ENCODE assay signal across 21 cellular contexts in genomic region chr4:15898902-15899301, GRCh38. TPM values are rescaled to one million over a fixed set of nuclear protein-coding genes. Genes with fewer than 3 reads are reported as not detected.
A peak's percentile ranks its signal among the peaks of the same experiment; 100 is the strongest.
DNase-seq lines count a peak whose midpoint lies in the region; ATAC-seq, FAIRE-seq and TF ChIP-seq lines count a peak whose summit lies in the region.
"Had no signal": no experiment of that assay in that cellular context is flagged by ENCODE, and none has a peak within 500 bp of the region (broad histone marks: within the 10 kb centered on the region; RNA-seq: fewer than 3 reads in every experiment).

No MANE protein-coding gene starts in this region.

- H3K79me2 ChIP-seq in keratinocyte (ENCODE audit: control insufficient read depth, insufficient read depth, low read length) (no peaks in the 10 kb centered on the region), hepatocyte (no peaks in the 10 kb centered on the region)

- DNase-seq in Calu3 (no peak), MG63 (peak; percentile 49), epithelial cell of prostate (ENCODE audit: low read depth, low spot score) (peak; percentile 70), keratinocyte (ENCODE audit: low read depth, low spot score) (no peak), OCI-M1 (lab: John Stamatoyannopoulos, UW) (no peak), natural killer cell (no peak), hepatocyte (ENCODE audit: low spot score) (no peak)
- DNase-seq: CD8-positive, alpha-beta T cell; HCEC 1CT; Kasumi-1; NCI-H1105; NCI-H2081 treated with DMSO at 0.1 percent for 48 hours; NCI-H510A; NCI-H748 treated with DMSO at 0.1 percent for 48 hours; NK-92 treated with Interleukin-12 subunit alpha and Interleukin-12 subunit beta, amount 100 ng/mL, for 24 hours had no signal

- H3K27me3 Mint-ChIP-seq in Calu3 (ENCODE audit: unreplicated experiment) (no peaks in the 10 kb centered on the region), natural killer cell (ENCODE audit: low read depth in 2 of 2) (peaks cover 19 to 26% of the 10 kb centered on the region in 2 donors)

- H3K36me3 ChIP-seq in MG63 (no peaks in the 10 kb centered on the region), keratinocyte (ENCODE audit: control insufficient read depth in 2 of 2, extremely low read depth in 1 of 2, insufficient read depth in 2 of 2, low read length in 2 of 2) (no peaks in the 10 kb centered on the region), hepatocyte (replicated peaks; ENCODE audit: insufficient read depth, low read depth) (no peaks in the 10 kb centered on the region)
- H3K36me3 ChIP-seq: BLaER1 treated with 17β-estradiol and CSF1 and Interleukin-3, amounts not matched to agents 10 nM and 100 nM had no signal

- H3K9ac ChIP-seq in keratinocyte (ENCODE audit: control insufficient read depth, extremely low read depth, insufficient read depth, low read length) = peak overlapping the region; percentile 23
- H3K9ac ChIP-seq: BLaER1 treated with 17β-estradiol and CSF1 and Interleukin-3, amounts not matched to agents 10 nM and 100 nM had no signal

- dilution Hi-C loops in keratinocyte (cut with MboI; ENCODE audit: extremely low pct_ligation_motif_present, low sequenced_read_pairs) = no loop called here

- H4K20me1 ChIP-seq in keratinocyte (ENCODE audit: control insufficient read depth, extremely low read depth, insufficient read depth, low read length) (no peaks in the 10 kb centered on the region), hepatocyte (ENCODE audit: insufficient read depth, poor library complexity, severe bottlenecking) (no peaks in the 10 kb centered on the region)
- H4K20me1 ChIP-seq: BLaER1 treated with 17β-estradiol and CSF1 and Interleukin-3, amounts not matched to agents 10 nM and 100 nM had no signal

- H3K9me1 ChIP-seq in keratinocyte (ENCODE audit: control insufficient read depth, extremely low read depth, insufficient read depth, low read length) = no peaks in the 10 kb centered on the region

- H3K9me3 Mint-ChIP-seq in Calu3 (ENCODE audit: low read depth, unreplicated experiment) (peaks cover 5% of the 10 kb centered on the region), natural killer cell (no peaks in the 10 kb centered on the region)
- H3K9me3 Mint-ChIP-seq: CD8-positive, alpha-beta T cell; IgD-negative memory B cell had no signal

- H3K4me1 Mint-ChIP-seq in Calu3 (ENCODE audit: low read depth, unreplicated experiment) (peaks cover 36% of the 10 kb centered on the region), natural killer cell (peaks cover 15 to 22% of the 10 kb centered on the region in 2 donors)
- H3K4me1 Mint-ChIP-seq: GM23338, IgD-negative memory B cell had no signal

- H3K4me1 ChIP-seq in keratinocyte (ENCODE audit: control insufficient read depth, extremely low read depth, insufficient read depth, low read length) (peaks cover 59% of the 10 kb centered on the region), hepatocyte (ENCODE audit: insufficient read depth) (no peaks in the 10 kb centered on the region)

- no peak overlapping the region for H2AFZ ChIP-seq in keratinocyte (ENCODE audit: control insufficient read depth, low read length)
- H2AFZ ChIP-seq in hepatocyte = no peak overlapping the region
- H2AFZ ChIP-seq: GM23338 had no signal

- H3K36me3 Mint-ChIP-seq in Calu3 (ENCODE audit: insufficient read depth, unreplicated experiment) = no peaks in the 10 kb centered on the region
- H3K36me3 Mint-ChIP-seq in natural killer cell = no peaks in the 10 kb centered on the region
- H3K36me3 Mint-ChIP-seq: CD8-positive, alpha-beta T cell; IgD-negative memory B cell had no signal

- no peak overlapping the region for H3K4me2 ChIP-seq in keratinocyte (ENCODE audit: control insufficient read depth, extremely low read depth, insufficient read depth, low read depth, low read length)
- no peak overlapping the region for H3K4me2 ChIP-seq in hepatocyte
- H3K4me2 ChIP-seq: BLaER1 treated with 17β-estradiol and CSF1 and Interleukin-3, amounts not matched to agents 10 nM and 100 nM; GM23338 had no signal

- ATAC-seq in natural killer cell = no peak
- ATAC-seq: CD8-positive, alpha-beta T cell; GM23338 had no signal

- CTCF ChIA-PET in Calu3 (lab: Charles Lee) = no interaction called here

- peak; percentile 97 for FAIRE-seq in keratinocyte (lab: Jason Lieb, UNC)
- FAIRE-seq: GM12891 had no signal

- H3K9me3 ChIP-seq in MG63 (no peaks in the 10 kb centered on the region), keratinocyte (ENCODE audit: control insufficient read depth, low read depth, low read length) (peaks cover under 1% of the 10 kb centered on the region), hepatocyte (ENCODE audit: low read depth) (no peaks in the 10 kb centered on the region)

- H3K4me3 ChIP-seq in MG63 = no peak overlapping the region
- no peak overlapping the region for H3K4me3 ChIP-seq in keratinocyte (ENCODE audit: control insufficient read depth in 2 of 3, extremely low read depth in 1 of 3, insufficient read depth in 2 of 3, low read depth in 1 of 3, low read length in 3 of 3)
- no peak overlapping the region for H3K4me3 ChIP-seq in hepatocyte
- H3K4me3 ChIP-seq: BLaER1 treated with 17β-estradiol and CSF1 and Interleukin-3, amounts not matched to agents 10 nM and 100 nM; GM23338 had no signal

- peak overlapping the region; percentile 92 for H3K27ac ChIP-seq in epithelial cell of prostate
- H3K27ac ChIP-seq in keratinocyte (ENCODE audit: control insufficient read depth, insufficient read depth, low read length) = peak overlapping the region; percentile 100
- H3K27ac ChIP-seq in hepatocyte = no peak overlapping the region
- H3K27ac ChIP-seq: BLaER1 treated with 17β-estradiol and CSF1 and Interleukin-3, amounts not matched to agents 10 nM and 100 nM had no signal

- no peak for TF ChIP-seq CTCF in Calu3 (IDR thresholded peaks at IDR 0.05; ENCODE audit: unreplicated experiment)
- TF ChIP-seq CTCF in keratinocyte (optimal IDR thresholded peaks at IDR 0.05 in 1 of 3, IDR thresholded peaks at IDR 0.05 in 1 of 3, conservative IDR thresholded peaks at IDR 0.05 in 1 of 3; ENCODE audit: extremely low read depth in 1 of 3, insufficient read depth in 2 of 3, low read length in 3 of 3) = no peak
- TF ChIP-seq CTCF in natural killer cell (IDR thresholded peaks at IDR 0.05) = no peak
- no peak for TF ChIP-seq CTCF in hepatocyte (IDR thresholded peaks at IDR 0.05; ENCODE audit: poor library complexity)

- H3K9me2 ChIP-seq in hepatocyte (replicated peaks; ENCODE audit: insufficient read depth) = no peaks in the 10 kb centered on the region

- no TSS peak for BruUV-seq in Calu3 (replicated peaks; lab: Mats Ljungman, UMichigan)

- H3K4me3 Mint-ChIP-seq in Calu3 (ENCODE audit: low read depth, unreplicated experiment) (no peak overlapping the region), natural killer cell (no peak overlapping the region)
- H3K4me3 Mint-ChIP-seq: CD8-positive, alpha-beta T cell; GM23338; IgD-negative memory B cell had no signal

- intact Hi-C loops in Calu3 (cut with micrococcal nuclease; ENCODE audit: unreplicated experiment) (no loop called here), natural killer cell (cut with micrococcal nuclease) (no loop called here)

- H3K27ac Mint-ChIP-seq in Calu3 (ENCODE audit: unreplicated experiment) (peak overlapping the region; percentile 46), natural killer cell (no peak overlapping the region)
- H3K27ac Mint-ChIP-seq: CD8-positive, alpha-beta T cell; GM23338; IgD-negative memory B cell had no signal

- no peaks in the 10 kb centered on the region for H3K27me3 ChIP-seq in MG63
- no peaks in the 10 kb centered on the region for H3K27me3 ChIP-seq in keratinocyte (ENCODE audit: control insufficient read depth, extremely low read depth, insufficient read depth, low read length)
- peaks cover 5% of the 10 kb centered on the region for H3K27me3 ChIP-seq in hepatocyte
- H3K27me3 ChIP-seq: BLaER1 treated with 17β-estradiol and CSF1 and Interleukin-3, amounts not matched to agents 10 nM and 100 nM had no signal

RNA-seq across cellular contexts. Expression of gene FGFBP1, which starts 39.6 kb away (rescaled TPM):
- total RNA-seq in Calu3 (2022) (5.0 and 8.4 TPM in 2 replicates), natural killer cell (not detected), hepatocyte (2.2 and 2.8 TPM in 2 replicates)
- not detected in 2 replicates for total RNA-seq in MG63 (2014; rRNA removed; shearing (Covaris generic); ENCODE audit: low replicate concordance)
- polyA plus RNA-seq in keratinocyte (1,464 to 2,372 TPM (median 2,189 TPM) in 3 replicates), hepatocyte (1.7 and 1.8 TPM in 2 replicates)
- 343 TPM for polyA plus RNA-seq in keratinocyte (2011; ENCODE audit: low read depth)
- polyA plus RNA-seq in keratinocyte (2011; cell fraction: cytosol; rRNA removed) = 794 and 1,175 TPM in 2 replicates
- 2,544 and 2,862 TPM in 2 replicates for polyA plus RNA-seq in keratinocyte (2011; cell fraction: nucleus; rRNA removed)
- 611 and 1,527 TPM in 2 replicates for polyA plus RNA-seq in keratinocyte (2012; ENCODE audit: low replicate concordance)
- polyA minus RNA-seq in keratinocyte = 503 to 930 TPM (median 667 TPM) in 3 replicates
- polyA minus RNA-seq in keratinocyte (2011; cell fraction: cytosol; rRNA and poly(A)+ RNA removed) = 726 TPM
- polyA minus RNA-seq in keratinocyte (2011; cell fraction: nucleus; rRNA and poly(A)+ RNA removed) = 610 and 1,073 TPM in 2 replicates
- total RNA-seq: A673; CD8-positive, alpha-beta T cell; GM23338; RPMI7951 had no signal
- polyA plus RNA-seq: IgD-negative memory B cell had no signal

Comparison
In these comparisons a context has a peak if more than half of its experiments do, and no peak if none do; other contexts are left out.
1. DNase-seq: peak in MG63 (single experiment) and epithelial cell of prostate (single experiment); none in Calu3 (single experiment), keratinocyte (single experiment), OCI-M1 (single experiment), natural killer cell (single experiment) and hepatocyte (single experiment).